Comparison of ENCODE assay signal across 8 cellular contexts in the genomic region with DNA sequence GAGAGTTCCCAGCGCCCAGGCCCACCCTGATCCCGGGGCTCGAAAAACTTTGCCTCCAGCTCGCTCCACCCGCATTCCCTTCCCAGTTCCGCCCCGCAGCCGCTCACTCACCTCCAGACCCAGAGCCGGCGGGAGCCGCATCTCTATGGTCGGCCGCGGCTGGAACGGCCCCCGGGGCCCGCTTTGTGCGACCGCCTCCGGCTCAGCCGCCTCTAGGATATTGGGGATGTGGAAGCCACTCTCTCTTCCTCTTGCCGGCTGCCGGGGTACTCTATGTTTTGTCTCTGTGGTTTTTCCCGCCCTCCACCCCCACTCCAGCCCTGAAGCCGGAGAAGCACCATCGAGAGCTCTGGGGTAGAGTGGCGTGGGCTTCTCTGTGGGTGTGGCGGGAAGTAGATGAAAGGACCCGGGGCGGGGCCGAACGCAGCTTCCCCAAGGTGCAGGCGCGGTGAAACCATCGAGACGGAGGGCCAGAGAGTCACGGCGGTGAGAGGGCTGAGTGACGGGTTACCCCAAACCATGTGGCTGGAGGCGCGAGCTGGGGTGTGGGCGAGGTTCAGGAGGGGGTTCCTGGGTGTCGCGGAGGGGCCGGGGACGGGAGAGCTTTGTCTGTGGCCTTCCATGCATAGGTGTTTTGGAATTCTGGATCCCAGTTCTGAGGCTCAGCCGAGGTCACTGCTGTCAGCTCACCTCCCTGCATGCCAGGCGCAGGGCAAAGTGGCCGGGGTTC.
DNase-seq lines count a peak whose midpoint lies in the region; ATAC-seq and TF ChIP-seq lines count a peak whose summit lies in the region.

BCS1L (plus strand) TSS at position 426 of the 730 bp plus-strand sequence. CDS start 1,305 bp downstream, outside the sequence.
ZNF142 (minus strand) TSS at position 366 of the 730 bp plus-strand sequence. CDS start 3,194 bp downstream, outside the sequence.

- TF ChIP-seq CTCF in AG09309 (IDR thresholded peaks at IDR 0.05; ENCODE audit: control insufficient read depth, insufficient read depth, low read depth, low read length, missing control alignments): no peak

- peak within 1 kb of the TSS; percentile 91 for H3K4me3 Mint-ChIP-seq in central memory CD8-positive, alpha-beta T cell

- H3K9me3 Mint-ChIP-seq in central memory CD8-positive, alpha-beta T cell: no peaks in the 10 kb centered on the region

- DNase-seq in AG09309 (ENCODE audit: low read depth): no peak
- peak; percentile 89 to 91 for DNase-seq in NCI-H446 (lab: John Stamatoyannopoulos, UW)
- DNase-seq in activated CD4-positive, CD25-positive, alpha-beta regulatory T cell (lab: John Stamatoyannopoulos, UW): peak; percentile 83 to 91 (median 86)
- peak; percentile 79 to 80 for DNase-seq in central memory CD8-positive, alpha-beta T cell (ENCODE audit: low spot score in 2 of 2)
- DNase-seq in iris pigment epithelial cell (ENCODE audit: low read depth): peak; percentile 92
- peak; percentile 92 to 96 for DNase-seq in stimulated activated CD4-positive, alpha-beta T cell treated with anti-CD3 and anti-CD28 coated beads, Interleukin-12 subunit alpha, Interleukin-12 subunit beta, amount 100 ng/mL, for 24 hours (ENCODE audit: low read depth in 2 of 2)

- ATAC-seq in GM19025 (IDR thresholded peaks at IDR 0.05; ENCODE audit: low read depth, unreplicated experiment): peak; percentile 93
- ATAC-seq in HG03342 (IDR thresholded peaks at IDR 0.05; ENCODE audit: unreplicated experiment): peak; percentile 94
- peak; percentile 97 for ATAC-seq in central memory CD8-positive, alpha-beta T cell (replicated peaks; ENCODE audit: extremely low read depth, poor library complexity, severe bottlenecking)

- peak within 1 kb of the TSS; percentile 89 for H3K4me3 ChIP-seq in AG09309 (ENCODE audit: control insufficient read depth, low read depth, low read length)

- H3K4me1 Mint-ChIP-seq in central memory CD8-positive, alpha-beta T cell: peaks cover 32% of the 10 kb centered on the region

- H3K27me3 Mint-ChIP-seq in central memory CD8-positive, alpha-beta T cell: no peaks in the 10 kb centered on the region

- peaks cover 31% of the 10 kb centered on the region for H3K36me3 Mint-ChIP-seq in central memory CD8-positive, alpha-beta T cell (ENCODE audit: insufficient read depth)

- peak within 1 kb of the TSS; percentile 91 for H3K27ac Mint-ChIP-seq in central memory CD8-positive, alpha-beta T cell (ENCODE audit: low read depth)
